Comparison of ENCODE assay signal across 8 cellular contexts in genomic region chr7:151315038-151315655, GRCh38. TPM values are rescaled to one million over a fixed set of nuclear protein-coding genes. Genes with fewer than 3 reads are reported as not detected.
A peak's percentile ranks its signal among the peaks of the same experiment; 100 is the strongest.
DNase-seq lines count a peak whose midpoint lies in the region; ATAC-seq, FAIRE-seq and TF ChIP-seq lines count a peak whose summit lies in the region.

No MANE protein-coding gene starts in this region.

- in situ Hi-C loops in T47D (cut with HindIII; ENCODE audit: low pct_unique_long_range_greater_than_20kb, low sequenced_read_pairs): no loop called here

- no peaks in the 10 kb centered on the region for H3K9me3 Mint-ChIP-seq in CD4-positive, alpha-beta T cell

- no peaks in the 10 kb centered on the region for H3K27me3 ChIP-seq in CD4-positive, alpha-beta T cell (ENCODE audit: control insufficient read depth, insufficient read depth, low read length)
- H3K27me3 ChIP-seq in WERI-Rb-1 (ENCODE audit: insufficient read depth, low read depth, severe bottlenecking): no peaks in the 10 kb centered on the region

- intact Hi-C loops in CD4-positive, alpha-beta T cell (cut with DNase I, micrococcal nuclease): loop anchor here (1.0 to 5.0 kb wide), 3 partner anchors 35 to 133 kb away; no protein-coding TSS in a partner anchor

- no peaks in the 10 kb centered on the region for H3K36me3 Mint-ChIP-seq in CD4-positive, alpha-beta T cell (ENCODE audit: low read depth)

- ATAC-seq in CD4-positive, alpha-beta T cell (ENCODE audit: poor library complexity): peak; percentile 95
- ATAC-seq in GM21576 (IDR thresholded peaks at IDR 0.05; ENCODE audit: unreplicated experiment): peak; percentile 44
- no peak for ATAC-seq in HG03097 (IDR thresholded peaks at IDR 0.05; ENCODE audit: low FRiP score, unreplicated experiment)

- no peaks in the 10 kb centered on the region for H3K36me3 ChIP-seq in WERI-Rb-1

- H3K27ac Mint-ChIP-seq in CD4-positive, alpha-beta T cell: no peak overlapping the region

- H3K4me3 ChIP-seq in WERI-Rb-1 (ENCODE audit: low read depth, low read length): no peak overlapping the region

- POLR2A ChIA-PET in CD4-positive, alpha-beta T cell (lab: Charles Lee): interaction anchor here (0.7 to 2.3 kb wide), 6 partner anchors 19 to 133 kb away, joined by 3 to 16 read pairs (median 8); partner anchors contain the start of gene NUB1

- peak; percentile 60 to 78 (median 70) for DNase-seq in CD4-positive, alpha-beta T cell
- peak; percentile 62 for DNase-seq in NCI-H2029 treated with DMSO at 0.1 percent for 48 hours (lab: John Stamatoyannopoulos, UW)
- DNase-seq in WERI-Rb-1: peak; percentile 52
- peak; percentile 28 to 69 for DNase-seq in T47D (ENCODE audit: low read depth in 1 of 2, low spot score in 1 of 2)
- peak; percentile 47 to 81 for DNase-seq in stimulated activated CD4-positive, alpha-beta T cell treated with anti-CD3 and anti-CD28 coated beads, Interleukin-1b, Interleukin-23, amount 100 ng/mL, for 4 hours (ENCODE audit: low read depth in 2 of 2)

- CTCF ChIA-PET in CD4-positive, alpha-beta T cell (lab: Charles Lee): interaction anchor here (0.7 to 3.5 kb wide), 21 partner anchors 10 to 134 kb away, joined by 3 to 83 read pairs (median 5); partner anchors contain the start of genes ABCF2 and NUB1

- TF ChIP-seq CTCF in CD4-positive, alpha-beta T cell (IDR thresholded peaks at IDR 0.05): peak; percentile 93
- peak; percentile 70 for TF ChIP-seq CTCF in WERI-Rb-1 (IDR thresholded peaks at IDR 0.05; ENCODE audit: low read depth, low read length)

- H3K9me3 ChIP-seq in CD4-positive, alpha-beta T cell (ENCODE audit: control insufficient read depth, low read length): peaks cover 22% of the 10 kb centered on the region
- peaks cover 10% of the 10 kb centered on the region for H3K9me3 ChIP-seq in WERI-Rb-1 (ENCODE audit: severe bottlenecking)

- no peak overlapping the region for H3K27ac ChIP-seq in CD4-positive, alpha-beta T cell (ENCODE audit: low read depth, low read length)
- H3K27ac ChIP-seq in WERI-Rb-1: no peak overlapping the region

- no peak overlapping the region for H3K4me3 Mint-ChIP-seq in CD4-positive, alpha-beta T cell

- peaks cover 9% of the 10 kb centered on the region for H3K4me1 Mint-ChIP-seq in CD4-positive, alpha-beta T cell (ENCODE audit: low read depth)

- peak; percentile 58 for FAIRE-seq in islet of Langerhans (lab: Jason Lieb, UNC)

- no peaks in the 10 kb centered on the region for H3K27me3 Mint-ChIP-seq in CD4-positive, alpha-beta T cell

RNA-seq across cellular contexts. Expression of gene NUB1, which starts 26.5 kb away (rescaled TPM):
- 10 to 100 TPM; 86.0 to 90.4 TPM for total RNA-seq in CD4-positive, alpha-beta T cell
